ENCODE assay signal across 15 cellular contexts in genomic region chr2:98212733-98213132, GRCh38.
DNase-seq lines count a peak whose midpoint lies in the region; ATAC-seq and TF ChIP-seq lines count a peak whose summit lies in the region.
"Had no signal": no experiment of that assay in that cellular context is flagged by ENCODE, and none has a peak within 500 bp of the region (broad histone marks: within the 10 kb centered on the region; RNA-seq: fewer than 3 reads in every experiment).

No MANE protein-coding gene starts in this region.

- no peaks in the 10 kb centered on the region for H3F3A ChIP-seq in smooth muscle cell (ENCODE audit: low read depth)

- DNase-seq in mucosa of descending colon (no peak), smooth muscle cell (lab: John Stamatoyannopoulos, UW; ENCODE audit: unreplicated experiment) (no peak), activated T-cell treated with anti-CD3 and anti-CD28 coated beads for 4 hours (no peak), ureter (ENCODE audit: low spot score) (no peak), NCI-H226 (no peak)
- DNase-seq: ACHN; CD4-positive, alpha-beta memory T cell; DMS79 had no signal

- H3K9me3 ChIP-seq in mucosa of descending colon: no peaks in the 10 kb centered on the region
- no peaks in the 10 kb centered on the region for H3K9me3 ChIP-seq in neuron (ENCODE audit: low read length)
- H3K9me3 ChIP-seq in smooth muscle cell (replicated peaks; ENCODE audit: low read depth): no peaks in the 10 kb centered on the region
- H3K9me3 ChIP-seq: HAP-1 had no signal

- no peaks in the 10 kb centered on the region for H4K20me1 ChIP-seq in smooth muscle cell (ENCODE audit: low read depth)

- H3K4me1 ChIP-seq in mucosa of descending colon (ENCODE audit: low read depth): no peaks in the 10 kb centered on the region
- H3K4me1 ChIP-seq in neuron (ENCODE audit: insufficient read depth, low read length): peaks cover 17% of the 10 kb centered on the region
- peaks cover 9% of the 10 kb centered on the region for H3K4me1 ChIP-seq in smooth muscle cell (ENCODE audit: low read depth)

- H3K9me3 Mint-ChIP-seq in brain: peaks cover 0 to 29% (median 23%) of the 10 kb centered on the region in 5 experiments

- no peak for TF ChIP-seq CTCF in brain (conservative IDR thresholded peaks at IDR 0.05)
- no peak for TF ChIP-seq CTCF in mucosa of descending colon (IDR thresholded peaks at IDR 0.05)
- no peak for TF ChIP-seq CTCF in smooth muscle cell (IDR thresholded peaks at IDR 0.05; ENCODE audit: borderline replicate concordance, insufficient read depth, poor library complexity, severe bottlenecking)

- peak overlapping the region; percentile 64 for H3K4me2 ChIP-seq in smooth muscle cell

- H3K36me3 ChIP-seq in mucosa of descending colon (ENCODE audit: low read depth) (no peaks in the 10 kb centered on the region), neuron (ENCODE audit: insufficient read depth, low read length) (no peaks in the 10 kb centered on the region), smooth muscle cell (ENCODE audit: low read depth) (no peaks in the 10 kb centered on the region)
- H3K36me3 ChIP-seq: HAP-1 had no signal

- H2AFZ ChIP-seq in neuron (ENCODE audit: low read depth, low read length): no peak overlapping the region
- H2AFZ ChIP-seq in smooth muscle cell (ENCODE audit: low read depth): no peak overlapping the region

- no peak overlapping the region for H3K4me3 ChIP-seq in mucosa of descending colon
- H3K4me3 ChIP-seq in neuron (ENCODE audit: low read length): peak overlapping the region; percentile 7
- H3K4me3 ChIP-seq in smooth muscle cell: no peak overlapping the region
- H3K4me3 ChIP-seq: GM12878, HAP-1 had no signal

- no peaks in the 10 kb centered on the region for H3K79me2 ChIP-seq in smooth muscle cell (ENCODE audit: low read depth)

- ATAC-seq in mucosa of descending colon (peak; percentile 18), GM21526 (IDR thresholded peaks at IDR 0.05; ENCODE audit: low FRiP score, unreplicated experiment) (no peak)
- ATAC-seq: GM12878 had no signal

- peaks cover 6% of the 10 kb centered on the region for H3K27me3 Mint-ChIP-seq in brain

- no peaks in the 10 kb centered on the region for H3K27me3 ChIP-seq in neuron (ENCODE audit: insufficient read depth, low read length)
- no peaks in the 10 kb centered on the region for H3K27me3 ChIP-seq in smooth muscle cell (ENCODE audit: low read depth)

- WGBS in smooth muscle cell (ENCODE audit: low lambda C conversion rate): 50% methylated on average over 5 of the region's 5 CpGs

- no peak overlapping the region for H3K9ac ChIP-seq in smooth muscle cell (ENCODE audit: low read depth)

- peaks cover 20% of the 10 kb centered on the region for H3K4me1 Mint-ChIP-seq in brain
- H3K4me1 Mint-ChIP-seq: B cell; CD4-positive, alpha-beta memory T cell had no signal

- H3K27ac ChIP-seq in smooth muscle cell (ENCODE audit: low read depth): no peak overlapping the region
- H3K27ac ChIP-seq: C4-2B had no signal

- H3K36me3 Mint-ChIP-seq in brain: peaks cover 8% of the 10 kb centered on the region
- H3K36me3 Mint-ChIP-seq: CD4-positive, alpha-beta memory T cell had no signal

- peak overlapping the region; percentile 37 to 93 (median 73) for H3K27ac Mint-ChIP-seq in brain
- H3K27ac Mint-ChIP-seq: B cell; CD4-positive, alpha-beta memory T cell had no signal

- intact Hi-C loops in mucosa of descending colon (cut with DNase I, micrococcal nuclease): no loop called here

- H3K4me3 Mint-ChIP-seq in brain: peak overlapping the region in 4 of 5 experiments; percentile 3 to 69 (median 12)
- H3K4me3 Mint-ChIP-seq: B cell; CD4-positive, alpha-beta memory T cell had no signal
